ENCODE assay signal across 13 cellular contexts in the genomic region with DNA sequence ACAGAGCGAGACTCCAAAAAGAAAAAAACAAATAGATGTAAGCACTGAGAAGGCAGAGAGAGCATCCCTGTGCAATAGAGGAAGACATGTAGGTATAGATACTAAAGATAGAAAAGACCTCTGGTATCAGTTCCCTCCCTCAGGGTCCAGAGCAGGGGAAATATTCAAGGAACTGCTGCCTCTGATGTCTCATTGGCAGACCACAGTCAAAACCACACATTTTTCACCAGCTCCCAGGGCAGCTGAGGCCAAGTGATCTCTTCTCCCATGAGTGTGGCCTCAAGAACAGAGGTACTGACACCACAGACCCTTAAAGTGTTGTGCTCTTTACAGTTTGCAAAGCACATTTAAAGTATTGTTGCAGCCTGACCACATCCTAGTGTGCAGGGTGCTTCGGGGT.
DNase-seq lines count a peak whose midpoint lies in the region; ATAC-seq and TF ChIP-seq lines count a peak whose summit lies in the region.
"Had no signal": no experiment of that assay in that cellular context is flagged by ENCODE, and none has a peak within 500 bp of the region (broad histone marks: within the 10 kb centered on the region; RNA-seq: fewer than 3 reads in every experiment).

No MANE protein-coding gene starts in this region.

- H4K20me1 ChIP-seq in BLaER1, result peaks cover 16% of the 10 kb centered on the region; the same call in 1 of the 2 replicates

- no peaks in the 10 kb centered on the region for H3K36me3 ChIP-seq in BLaER1
- no peaks in the 10 kb centered on the region for H3K36me3 ChIP-seq in breast epithelium

- H3K4me1 ChIP-seq in BLaER1 (peaks cover 57% of the 10 kb centered on the region), breast epithelium (no peaks in the 10 kb centered on the region)

- peak overlapping the region; percentile 56 for H3K4me2 ChIP-seq in BLaER1

- H3K9ac ChIP-seq in BLaER1, result no peak overlapping the region

- TF ChIP-seq POLR2A in breast epithelium (IDR thresholded peaks at IDR 0.05), result no peak

- no peak overlapping the region for H3K27ac Mint-ChIP-seq in stimulated activated naive CD8-positive, alpha-beta T cell treated with anti-CD3 and anti-CD28 coated beads, Interleukin-15, amount 100 ng/mL, for 72 hours
- H3K27ac Mint-ChIP-seq: activated B cell treated with CpG ODN at 0.5 μM for 24 hours had no signal

- H3K9me3 ChIP-seq in BLaER1 (no peaks in the 10 kb centered on the region), breast epithelium (no peaks in the 10 kb centered on the region)

- peaks cover 90% of the 10 kb centered on the region for H3K27me3 ChIP-seq in BLaER1
- H3K27me3 ChIP-seq in breast epithelium, result no peaks in the 10 kb centered on the region

- H3K9me3 Mint-ChIP-seq in stimulated activated naive CD8-positive, alpha-beta T cell treated with anti-CD3 and anti-CD28 coated beads, Interleukin-15, amount 100 ng/mL, for 72 hours, result no peaks in the 10 kb centered on the region
- H3K9me3 Mint-ChIP-seq: activated B cell treated with CpG ODN at 0.5 μM for 24 hours had no signal

- no peak overlapping the region for H3K27ac ChIP-seq in BLaER1
- H3K27ac ChIP-seq in breast epithelium, result no peak overlapping the region

- intact Hi-C loops in breast epithelium (cut with DNase I; ENCODE audit: low total_unique reads), result no loop called here

- TF ChIP-seq CTCF in breast epithelium (IDR thresholded peaks at IDR 0.05), result no peak

- peaks cover 28% of the 10 kb centered on the region for H3K27me3 Mint-ChIP-seq in stimulated activated naive CD8-positive, alpha-beta T cell treated with anti-CD3 and anti-CD28 coated beads, Interleukin-15, amount 100 ng/mL, for 72 hours

- H3K4me3 Mint-ChIP-seq in stimulated activated naive CD8-positive, alpha-beta T cell treated with anti-CD3 and anti-CD28 coated beads, Interleukin-15, amount 100 ng/mL, for 72 hours, result no peak overlapping the region
- H3K4me3 Mint-ChIP-seq: activated B cell treated with CpG ODN at 0.5 μM for 24 hours had no signal

- peak; percentile 78 for ATAC-seq in HG03025 (IDR thresholded peaks at IDR 0.05; ENCODE audit: low FRiP score, unreplicated experiment)
- ATAC-seq in stimulated activated naive CD8-positive, alpha-beta T cell treated with anti-CD3 and anti-CD28 coated beads, Interleukin-15, amount 100 ng/mL, for 72 hours, result no peak

- DNase-seq in GM19238 (ENCODE audit: insufficient read length, low spot score) (peak; percentile 17), NOMO-1 (lab: John Stamatoyannopoulos, UW; ENCODE audit: unreplicated experiment in 2 of 2) (peak; percentile 32 to 81), kidney glomerular epithelial cell (lab: John Stamatoyannopoulos, UW) (no peak), NCI-H1930 (lab: John Stamatoyannopoulos, UW) (no peak), breast epithelium (ENCODE audit: low spot score in 2 of 2) (no peak)
- no peak for DNase-seq in stimulated activated naive CD8-positive, alpha-beta T cell treated with anti-CD3 and anti-CD28 coated beads, Interleukin-15, amount 100 ng/mL, for 72 hours
- DNase-seq: activated B cell treated with CpG ODN at 0.5 μM for 24 hours, activated gamma-delta T cell, DMS79 treated with DMSO at 0.1 percent for 48 hours, foreskin fibroblast, occipital lobe had no signal

- no peaks in the 10 kb centered on the region for H3K4me1 Mint-ChIP-seq in stimulated activated naive CD8-positive, alpha-beta T cell treated with anti-CD3 and anti-CD28 coated beads, Interleukin-15, amount 100 ng/mL, for 72 hours
- H3K4me1 Mint-ChIP-seq: activated B cell treated with CpG ODN at 0.5 μM for 24 hours had no signal

- no peak overlapping the region for H3K4me3 ChIP-seq in BLaER1
- no peak overlapping the region for H3K4me3 ChIP-seq in breast epithelium

Comparison
In these comparisons a context has a peak if more than half of its experiments do, and no peak if none do; other contexts are left out.
1. DNase-seq: peak in GM19238 (single experiment) and NOMO-1 (2 of 2); none in kidney glomerular epithelial cell (single experiment), NCI-H1930 (0 of 2), stimulated activated naive CD8-positive, alpha-beta T cell treated with anti-CD3 and anti-CD28 coated beads, Interleukin-15, amount 100 ng/mL, for 72 hours (0 of 2) and breast epithelium (0 of 2).